2 cellular contexts compared by ENCODE assay signal in genomic region chr16:28977703-28978641, GRCh38.
TF ChIP-seq lines count a peak whose summit lies in the region.

No MANE protein-coding gene starts in this region.

TF ChIP-seq in GM23338, 12 proteins besides CTCF, POLR2A, EP300 and RAD21:
- TF ChIP-seq ZNF331 (CRISPR knock-in tag; IDR thresholded peaks at IDR 0.05; ENCODE audit: low read depth): no peak
- TF ChIP-seq POLR2AphosphoS5 (IDR thresholded peaks at IDR 0.05; ENCODE audit: low read depth): no peak
- no peak for TF ChIP-seq JUNB (IDR thresholded peaks at IDR 0.05; ENCODE audit: unreplicated experiment)
- no peak for TF ChIP-seq NANOG (IDR thresholded peaks at IDR 0.05; ENCODE audit: borderline replicate concordance)
- TF ChIP-seq STAT1 (IDR thresholded peaks at IDR 0.05; ENCODE audit: unreplicated experiment): no peak
- TF ChIP-seq ETS1 (IDR thresholded peaks at IDR 0.05): no peak
- no peak for TF ChIP-seq EZH2 (IDR thresholded peaks at IDR 0.05; ENCODE audit: low read depth, unreplicated experiment)
- TF ChIP-seq CREB1 (CRISPR knock-in tag; IDR thresholded peaks at IDR 0.05; ENCODE audit: low read depth): no peak
- no peak for TF ChIP-seq ZNF462 (CRISPR knock-in tag; IDR thresholded peaks at IDR 0.05)
- TF ChIP-seq EZH2phosphoT487 (IDR thresholded peaks at IDR 0.05; ENCODE audit: unreplicated experiment): no peak
- TF ChIP-seq ZNF114 (CRISPR knock-in tag; IDR thresholded peaks at IDR 0.05): no peak
- TF ChIP-seq REST (IDR thresholded peaks at IDR 0.05; ENCODE audit: unreplicated experiment): no peak

TF ChIP-seq in HepG2, 621 proteins besides CTCF, POLR2A, EP300 and RAD21:
- TF ChIP-seq ZNF501 (CRISPR knock-in tag; IDR thresholded peaks at IDR 0.05): no peak
- TF ChIP-seq MEIS2 (CRISPR knock-in tag; IDR thresholded peaks at IDR 0.05): no peak
- 0 out of 4 replicates have a peak, but pooled peaks of 1 of the 2 experiments have one; percentile 20 for TF ChIP-seq HMGXB4 (CRISPR knock-in tag; IDR thresholded peaks at IDR 0.05; ENCODE audit: borderline replicate concordance in 1 of 2, low read depth in 1 of 2)
- no peak for TF ChIP-seq DDIT3 (CRISPR knock-in tag; IDR thresholded peaks at IDR 0.05)
- TF ChIP-seq PITX1 (CRISPR knock-in tag; IDR thresholded peaks at IDR 0.05): no peak
- TF ChIP-seq MED1 (CRISPR knock-in tag; IDR thresholded peaks at IDR 0.05): no peak
- no peak for TF ChIP-seq ZNF274 (CRISPR knock-in tag; IDR thresholded peaks at IDR 0.05)
- TF ChIP-seq RARA (CRISPR knock-in tag; IDR thresholded peaks at IDR 0.05): no peak
- TF ChIP-seq FOXA1 (IDR thresholded peaks at IDR 0.05): no peak
- TF ChIP-seq FOXA1 (CRISPR knock-in tag; IDR thresholded peaks at IDR 0.05): no peak
- no peak for TF ChIP-seq ZNF724P (CRISPR knock-in tag; IDR thresholded peaks at IDR 0.05; ENCODE audit: borderline replicate concordance)
- no peak for TF ChIP-seq HDAC2 (CRISPR knock-in tag; IDR thresholded peaks at IDR 0.05)
- no peak for TF ChIP-seq YY1 (IDR thresholded peaks at IDR 0.05; ENCODE audit: insufficient read depth, insufficient replicate concordance, low read depth, low read length)
- no peak for TF ChIP-seq EHMT2 (IDR thresholded peaks at IDR 0.05; ENCODE audit: borderline replicate concordance, low read depth, low read length)
- no peak for TF ChIP-seq ZBTB20 (CRISPR knock-in tag; IDR thresholded peaks at IDR 0.05; ENCODE audit: borderline replicate concordance, low read depth)
- TF ChIP-seq BORCS8-MEF2B (CRISPR knock-in tag; IDR thresholded peaks at IDR 0.05): no peak
- TF ChIP-seq HIVEP1 (CRISPR knock-in tag; IDR thresholded peaks at IDR 0.05): no peak
- TF ChIP-seq IRF9 (CRISPR knock-in tag; IDR thresholded peaks at IDR 0.05; ENCODE audit: borderline replicate concordance): no peak
- TF ChIP-seq ELF3 (CRISPR knock-in tag; IDR thresholded peaks at IDR 0.05): no peak
- no peak for TF ChIP-seq ZNF776 (CRISPR knock-in tag; IDR thresholded peaks at IDR 0.05)
- no peak for TF ChIP-seq NFKBIZ (CRISPR knock-in tag; IDR thresholded peaks at IDR 0.05)
- TF ChIP-seq TGIF2 (CRISPR knock-in tag; IDR thresholded peaks at IDR 0.05): peak; percentile 16; the same call in 1 of the 2 replicates
- peak; percentile 28 for TF ChIP-seq XRCC5 (optimal IDR thresholded peaks at IDR 0.05; ENCODE audit: low read length)
- TF ChIP-seq ZEB1 (IDR thresholded peaks at IDR 0.05; ENCODE audit: insufficient replicate concordance, low read depth): peak; percentile 92
- no peak for TF ChIP-seq ZNF556 (CRISPR knock-in tag; IDR thresholded peaks at IDR 0.05; ENCODE audit: borderline replicate concordance)
- TF ChIP-seq ZNF572 (CRISPR knock-in tag; IDR thresholded peaks at IDR 0.05): no peak
- TF ChIP-seq JDP2 (CRISPR knock-in tag; IDR thresholded peaks at IDR 0.05; ENCODE audit: borderline replicate concordance): no peak
- TF ChIP-seq STAG1 (CRISPR knock-in tag; IDR thresholded peaks at IDR 0.05): peak; percentile 65
- no peak for TF ChIP-seq GABPB1 (CRISPR knock-in tag; IDR thresholded peaks at IDR 0.05)
- 0 out of 2 replicates have a peak, but pooled peaks have one; percentile 42 for TF ChIP-seq ZNF350 (CRISPR knock-in tag; IDR thresholded peaks at IDR 0.05; ENCODE audit: borderline replicate concordance, low read depth)
- TF ChIP-seq ETV5 (CRISPR knock-in tag; IDR thresholded peaks at IDR 0.05; ENCODE audit: borderline replicate concordance): peak; percentile 8; the same call in 1 of the 2 replicates
- no peak for TF ChIP-seq ZMYM4 (CRISPR knock-in tag; IDR thresholded peaks at IDR 0.05)
- no peak for TF ChIP-seq ZBTB14 (CRISPR knock-in tag; IDR thresholded peaks at IDR 0.05)
- TF ChIP-seq HNF1B (CRISPR knock-in tag; IDR thresholded peaks at IDR 0.05): no peak
- no peak for TF ChIP-seq ZNF83 (CRISPR knock-in tag; IDR thresholded peaks at IDR 0.05; ENCODE audit: borderline replicate concordance)
- no peak for TF ChIP-seq SIX4 (CRISPR knock-in tag; IDR thresholded peaks at IDR 0.05)
- TF ChIP-seq ZFP36L2 (CRISPR knock-in tag; IDR thresholded peaks at IDR 0.05): no peak
- no peak for TF ChIP-seq HINFP (CRISPR knock-in tag; IDR thresholded peaks at IDR 0.05; ENCODE audit: low read depth)
- no peak for TF ChIP-seq SRF (IDR thresholded peaks at IDR 0.05; ENCODE audit: low read depth, low read length)
- TF ChIP-seq RFX1 (IDR thresholded peaks at IDR 0.05): no peak
- no peak for TF ChIP-seq DMTF1 (CRISPR knock-in tag; IDR thresholded peaks at IDR 0.05)
- TF ChIP-seq ZNF326 (CRISPR knock-in tag; IDR thresholded peaks at IDR 0.05; ENCODE audit: borderline replicate concordance): no peak
- no peak for TF ChIP-seq ATF5 (CRISPR knock-in tag; IDR thresholded peaks at IDR 0.05; ENCODE audit: low read depth)
- no peak for TF ChIP-seq ZNF136 (CRISPR knock-in tag; IDR thresholded peaks at IDR 0.05; ENCODE audit: low read depth)
- TF ChIP-seq KDM4B (CRISPR knock-in tag; IDR thresholded peaks at IDR 0.05): no peak
- no peak for TF ChIP-seq SP140L (CRISPR knock-in tag; IDR thresholded peaks at IDR 0.05; ENCODE audit: borderline replicate concordance)
- TF ChIP-seq ZNF660 (CRISPR knock-in tag; IDR thresholded peaks at IDR 0.05; ENCODE audit: borderline replicate concordance, low read depth): no peak
- no peak for TF ChIP-seq MLLT10 (CRISPR knock-in tag; IDR thresholded peaks at IDR 0.05)
- no peak for TF ChIP-seq MAF1 (CRISPR knock-in tag; IDR thresholded peaks at IDR 0.05; ENCODE audit: borderline replicate concordance)
- TF ChIP-seq ZSCAN25 (CRISPR knock-in tag; IDR thresholded peaks at IDR 0.05): no peak
- TF ChIP-seq ZNF33A (CRISPR knock-in tag; IDR thresholded peaks at IDR 0.05; ENCODE audit: borderline replicate concordance): no peak
- TF ChIP-seq ZNF282 (IDR thresholded peaks at IDR 0.05; ENCODE audit: partially characterized antibody): no peak
- TF ChIP-seq PATZ1 (CRISPR knock-in tag; IDR thresholded peaks at IDR 0.05): no peak
- TF ChIP-seq THAP8 (CRISPR knock-in tag; IDR thresholded peaks at IDR 0.05; ENCODE audit: borderline replicate concordance): no peak
